In the genomic region with DNA sequence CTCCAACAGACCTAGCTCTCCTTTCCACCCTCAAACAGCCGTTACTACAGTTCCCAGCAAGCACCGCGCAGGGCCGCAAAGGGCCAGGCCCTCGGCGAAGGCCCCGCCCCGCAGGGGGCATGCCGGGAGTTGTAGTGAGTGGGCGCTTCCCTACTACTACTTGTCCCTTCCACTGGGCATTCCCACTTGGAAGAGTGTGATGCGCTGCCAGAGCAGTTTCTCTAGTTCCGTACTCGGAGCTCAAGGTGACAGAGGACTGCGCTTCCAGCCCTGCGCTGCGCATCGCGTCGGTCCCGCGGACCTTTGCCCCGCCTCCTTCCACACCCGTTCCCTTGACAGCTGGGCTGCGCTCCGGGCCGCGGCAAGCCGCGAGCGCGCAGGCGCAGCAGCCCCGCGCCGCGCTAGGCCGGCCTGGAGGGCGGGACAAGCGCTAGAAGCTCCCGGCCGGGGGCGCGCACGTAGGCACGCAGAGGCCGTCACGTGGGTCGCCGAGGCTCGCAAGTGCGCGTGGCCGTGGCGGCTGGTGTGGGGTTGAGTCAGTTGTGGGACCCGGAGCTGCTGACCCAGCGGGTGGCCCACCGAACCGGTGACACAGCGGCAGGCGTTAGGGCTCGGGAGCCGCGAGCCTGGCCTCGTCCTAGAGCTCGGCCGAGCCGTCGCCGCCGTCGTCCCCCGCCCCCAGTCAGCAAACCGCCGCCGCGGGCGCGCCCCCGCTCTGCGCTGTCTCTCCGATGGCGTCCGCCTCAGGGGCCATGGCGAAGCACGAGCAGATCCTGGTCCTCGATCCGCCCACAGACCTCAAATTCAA, we compare ENCODE assay signal across 8 cellular contexts. TPM values are rescaled to one million over a fixed set of nuclear protein-coding genes. Genes with fewer than 3 reads are reported as not detected.
DNase-seq lines count a peak whose midpoint lies in the region; ATAC-seq and TF ChIP-seq lines count a peak whose summit lies in the region.

A gene with protein sequence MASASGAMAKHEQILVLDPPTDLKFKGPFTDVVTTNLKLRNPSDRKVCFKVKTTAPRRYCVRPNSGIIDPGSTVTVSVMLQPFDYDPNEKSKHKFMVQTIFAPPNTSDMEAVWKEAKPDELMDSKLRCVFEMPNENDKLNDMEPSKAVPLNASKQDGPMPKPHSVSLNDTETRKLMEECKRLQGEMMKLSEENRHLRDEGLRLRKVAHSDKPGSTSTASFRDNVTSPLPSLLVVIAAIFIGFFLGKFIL (plus strand): TSS at position 491 of the 808 bp plus-strand sequence. CDS start 241 bp downstream, at position 732.

- DNase-seq in NCI-H2081 treated with DMSO at 0.1 percent for 48 hours (lab: John Stamatoyannopoulos, UW) (peak; percentile 83), T1000 (lab: John Stamatoyannopoulos, UW) (peak; percentile 89), astrocyte of the hippocampus (ENCODE audit: low read depth, low spot score) (peak; percentile 99), hepatocyte (ENCODE audit: low spot score) (peak; percentile 99), renal cortical epithelial cell (ENCODE audit: low read depth) (peak; percentile 89), aorta (peak; percentile 97 to 98)

- H3K27me3 ChIP-seq in hepatocyte (no peaks in the 10 kb centered on the region), aorta (ENCODE audit: control insufficient read depth in 1 of 2, insufficient read depth in 2 of 2, low read length in 1 of 2) (no peaks in the 10 kb centered on the region)

- H3K27ac ChIP-seq in hepatocyte (peak within 1 kb of the TSS; percentile 99), aorta (ENCODE audit: low read depth in 1 of 2, low read length in 2 of 2) (peak within 1 kb of the TSS; percentile 96 to 99)

- H3K4me1 ChIP-seq in hepatocyte (ENCODE audit: insufficient read depth) (peaks cover 19% of the 10 kb centered on the region), aorta (ENCODE audit: control insufficient read depth in 1 of 2, insufficient read depth in 2 of 2, low read length in 2 of 2) (peaks cover 0 to 5% of the 10 kb centered on the region in 2 donors)

- intact Hi-C loops in aorta (cut with DNase I), result loop anchor here in 1 of 2 donors (10.0 kb wide), 1 partner anchor 209 kb away; a partner anchor contains a TSS

- H2AFZ ChIP-seq in hepatocyte, result peak within 1 kb of the TSS; percentile 44

- peak within 1 kb of the TSS; percentile 82 for H3K4me2 ChIP-seq in hepatocyte

- H3K79me2 ChIP-seq in hepatocyte, result peaks cover 45% of the 10 kb centered on the region

- no peaks in the 10 kb centered on the region for H3K36me3 ChIP-seq in hepatocyte (replicated peaks; ENCODE audit: insufficient read depth, low read depth)
- H3K36me3 ChIP-seq in aorta (ENCODE audit: control insufficient read depth in 1 of 2, insufficient read depth in 2 of 2, low read length in 1 of 2), result no peaks in the 10 kb centered on the region

- H3K9me3 ChIP-seq in hepatocyte (ENCODE audit: low read depth), result no peaks in the 10 kb centered on the region
- H3K9me3 ChIP-seq in aorta (ENCODE audit: control insufficient read depth, low read length), result no peaks in the 10 kb centered on the region

- H4K20me1 ChIP-seq in hepatocyte (ENCODE audit: insufficient read depth, poor library complexity, severe bottlenecking), result peaks cover 41% of the 10 kb centered on the region

- ATAC-seq in GM18519 (IDR thresholded peaks at IDR 0.05; ENCODE audit: low FRiP score, unreplicated experiment) (peak; percentile 76), HG03045 (IDR thresholded peaks at IDR 0.05; ENCODE audit: unreplicated experiment) (peak; percentile 83), aorta (ENCODE audit: low FRiP score) (peak; percentile 97)

- no peak for TF ChIP-seq CTCF in hepatocyte (IDR thresholded peaks at IDR 0.05; ENCODE audit: poor library complexity)

- under 1% methylated on average over 64 of the region's 87 CpGs for WGBS in hepatocyte (ENCODE audit: low lambda C conversion rate, missing lambda C conversion rate)
- WGBS in aorta, 2 donors, result 0% methylated on average over 85 to 87 of the region's 87 CpGs

- H3K9me2 ChIP-seq in hepatocyte (replicated peaks; ENCODE audit: insufficient read depth), result no peaks in the 10 kb centered on the region

- H3K4me3 ChIP-seq in hepatocyte, result peak within 1 kb of the TSS; percentile 65
- peak within 1 kb of the TSS; percentile 67 to 98 for H3K4me3 ChIP-seq in aorta (ENCODE audit: low read length in 2 of 2)

RNA-seq across cellular contexts. Expression of the gene that starts here (rescaled TPM):
- 267 and 324 TPM in 2 replicates for total RNA-seq in hepatocyte
- polyA plus RNA-seq in hepatocyte, result 288 and 290 TPM in 2 replicates
- 296 and 403 TPM in 2 replicates for total RNA-seq in renal cortical epithelial cell
- total RNA-seq in aorta, result 100 to 1,000 TPM; 176 to 221 TPM
- polyA plus RNA-seq in aorta, result 100 to 1,000 TPM; 119 to 210 TPM

Comparison
In these comparisons a context has a peak if more than half of its experiments do, and no peak if none do; other contexts are left out.
1. Peak in every context shown above with its lines: DNase-seq, ATAC-seq, H3K4me3 ChIP-seq and H3K27ac ChIP-seq.